In the genomic region with DNA sequence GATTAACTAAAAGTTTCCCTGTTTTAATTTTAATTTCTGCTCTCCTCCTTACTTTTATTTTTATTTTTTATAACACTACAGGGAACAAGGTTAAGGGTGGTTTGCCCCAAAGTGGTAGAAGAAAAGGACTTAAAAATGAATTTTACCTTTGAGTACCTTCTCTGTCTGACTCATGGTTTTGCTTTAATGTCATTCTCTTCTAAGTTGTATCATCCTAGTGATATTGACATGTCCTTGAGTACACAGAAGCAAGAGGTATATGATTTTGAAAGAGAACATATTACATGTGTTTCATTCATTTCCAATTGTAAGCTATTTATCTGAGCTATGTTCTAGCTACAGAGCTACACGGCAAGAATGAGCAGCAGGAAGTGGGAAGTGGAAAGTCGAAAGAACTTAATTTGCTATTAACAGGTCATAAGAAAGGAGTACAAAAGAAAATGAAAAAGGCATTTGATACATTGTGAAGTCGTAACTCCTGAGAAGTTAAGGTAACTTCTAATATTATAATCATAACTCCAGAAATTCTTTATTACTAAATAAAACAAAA, we compare ENCODE assay signal across 30 cellular contexts.
DNase-seq lines count a peak whose midpoint lies in the region; ATAC-seq, FAIRE-seq and TF ChIP-seq lines count a peak whose summit lies in the region.
"Had no signal": no experiment of that assay in that cellular context is flagged by ENCODE, and none has a peak within 500 bp of the region (broad histone marks: within the 10 kb centered on the region; RNA-seq: fewer than 3 reads in every experiment).

No MANE protein-coding gene starts in this region.

- CTCF ChIA-PET in activated CD8-positive, alpha-beta T cell treated with anti-CD3 and anti-CD28 coated beads, Interleukin-2, amount 10 ng/mL, durations not matched to agents 7 days and 5 days (lab: Charles Lee) = no interaction called here

- peak overlapping the region; percentile 57 for H3K4me3 Mint-ChIP-seq in activated naive CD4-positive, alpha-beta T cell treated with anti-CD3 and anti-CD28 coated beads, Interleukin-2, amount 50 U/mL, for 24 hours
- H3K4me3 Mint-ChIP-seq in activated CD8-positive, alpha-beta T cell treated with anti-CD3 and anti-CD28 coated beads, Interleukin-2, amount 10 ng/mL, durations not matched to agents 7 days and 5 days = peak overlapping the region; percentile 29
- H3K4me3 Mint-ChIP-seq in stimulated activated naive CD8-positive, alpha-beta T cell treated with anti-CD3 and anti-CD28 coated beads, Interleukin-15, amount 100 ng/mL, for 72 hours = peak overlapping the region; percentile 62 to 77
- H3K4me3 Mint-ChIP-seq: activated CD8-positive, alpha-beta memory T cell treated with anti-CD3 and anti-CD28 coated beads, Interleukin-2, amount 10 ng/mL, durations not matched to agents 7 days and 5 days; activated T-cell treated with anti-CD3 and anti-CD28 coated beads, Interleukin-2, amount 50 U/mL, for 4 hours; CD8-positive, alpha-beta memory T cell; IgD-negative memory B cell; naive B cell had no signal

- H3K9me3 Mint-ChIP-seq in activated naive CD4-positive, alpha-beta T cell treated with anti-CD3 and anti-CD28 coated beads, Interleukin-2, amount 50 U/mL, for 24 hours = no peaks in the 10 kb centered on the region
- H3K9me3 Mint-ChIP-seq in activated CD8-positive, alpha-beta T cell treated with anti-CD3 and anti-CD28 coated beads, Interleukin-2, amount 10 ng/mL, durations not matched to agents 7 days and 5 days (ENCODE audit: insufficient read depth) = no peaks in the 10 kb centered on the region
- no peaks in the 10 kb centered on the region for H3K9me3 Mint-ChIP-seq in stimulated activated naive CD8-positive, alpha-beta T cell treated with anti-CD3 and anti-CD28 coated beads, Interleukin-15, amount 100 ng/mL, for 72 hours
- H3K9me3 Mint-ChIP-seq: activated naive CD4-positive, alpha-beta T cell treated with anti-CD3 and anti-CD28 coated beads, Interleukin-2, amount 50 U/mL, for 72 hours; activated T-cell treated with anti-CD3 and anti-CD28 coated beads, Interleukin-2, amount 50 U/mL, for 4 hours; naive B cell had no signal

- no peak for TF ChIP-seq POLR2A in H54 (IDR thresholded peaks at IDR 0.05; ENCODE audit: low read depth, low read length)

- no peak for DNase-seq in activated naive CD4-positive, alpha-beta T cell treated with anti-CD3 and anti-CD28 coated beads, Interleukin-2, amount 50 U/mL, for 16 hours
- DNase-seq in H54 (ENCODE audit: insufficient read length, low spot score) (no peak), EL (no peak), activated gamma-delta T cell treated with Interleukin-2 at 50 U/mL for 16 hours (no peak)
- no peak for DNase-seq in activated CD8-positive, alpha-beta T cell treated with anti-CD3 and anti-CD28 coated beads, Interleukin-2, amount 10 ng/mL, durations not matched to agents 7 days and 5 days
- no peak for DNase-seq in stimulated activated naive CD8-positive, alpha-beta T cell treated with anti-CD3 and anti-CD28 coated beads, Interleukin-15, amount 100 ng/mL, for 72 hours
- DNase-seq: activated CD4-positive, alpha-beta T cell treated with anti-CD3 and anti-CD28 coated beads, Interleukin-2, amount 50 U/mL, for 1 hour; activated CD8-positive, alpha-beta memory T cell treated with anti-CD3 and anti-CD28 coated beads, Interleukin-2, amount 10 ng/mL, durations not matched to agents 7 days and 5 days; activated T-cell treated with anti-CD3 and anti-CD28 coated beads, Interleukin-2, amount 50 U/mL, for 4 hours; BE2C; CD8-positive, alpha-beta memory T cell; colonic mucosa; effector CD8-positive, alpha-beta T cell; hypothalamus; lower lobe of right lung; midbrain; naive B cell; NCI-H1048; NCI-H187; NCI-H524; PC-3; stimulated activated CD4-positive, alpha-beta T cell treated with anti-CD3 and anti-CD28 coated beads, Interleukin-12 subunit alpha, Interleukin-12 subunit beta, amount 100 ng/mL, for 4 hours; stimulated activated CD4-positive, alpha-beta T cell treated with anti-CD3 and anti-CD28 coated beads, Interleukin-2, amount 100 ng/mL, for 48 hours; tibial artery had no signal

- peak; percentile 76 for FAIRE-seq in H54 (lab: Jason Lieb, UNC)

- no peaks in the 10 kb centered on the region for H3K36me3 Mint-ChIP-seq in activated naive CD4-positive, alpha-beta T cell treated with anti-CD3 and anti-CD28 coated beads, Interleukin-2, amount 50 U/mL, for 24 hours
- H3K36me3 Mint-ChIP-seq in activated CD8-positive, alpha-beta T cell treated with anti-CD3 and anti-CD28 coated beads, Interleukin-2, amount 10 ng/mL, durations not matched to agents 7 days and 5 days (ENCODE audit: low read depth) = peaks cover 7% of the 10 kb centered on the region
- H3K36me3 Mint-ChIP-seq: activated naive CD4-positive, alpha-beta T cell treated with anti-CD3 and anti-CD28 coated beads, Interleukin-2, amount 50 U/mL, for 72 hours; CD8-positive, alpha-beta memory T cell; IgD-negative memory B cell; naive B cell had no signal

- ATAC-seq in activated CD8-positive, alpha-beta T cell treated with anti-CD3 and anti-CD28 coated beads, Interleukin-2, amount 10 ng/mL, durations not matched to agents 7 days and 5 days = peak; percentile 42
- peak; percentile 78 for ATAC-seq in stimulated activated naive CD8-positive, alpha-beta T cell treated with anti-CD3 and anti-CD28 coated beads, Interleukin-15, amount 100 ng/mL, for 72 hours
- no peak for ATAC-seq in GM19351 (IDR thresholded peaks at IDR 0.05; ENCODE audit: unreplicated experiment)
- ATAC-seq: activated CD8-positive, alpha-beta memory T cell treated with anti-CD3 and anti-CD28 coated beads, Interleukin-2, amount 10 ng/mL, durations not matched to agents 7 days and 5 days; activated T-cell treated with anti-CD3 and anti-CD28 coated beads, Interleukin-2, amount 50 U/mL, for 4 hours; lower lobe of right lung; PC-3; sciatic nerve had no signal

- H3K27ac Mint-ChIP-seq in activated naive CD4-positive, alpha-beta T cell treated with anti-CD3 and anti-CD28 coated beads, Interleukin-2, amount 50 U/mL, for 24 hours = no peak overlapping the region
- H3K27ac Mint-ChIP-seq in activated CD8-positive, alpha-beta T cell treated with anti-CD3 and anti-CD28 coated beads, Interleukin-2, amount 10 ng/mL, durations not matched to agents 7 days and 5 days = peak overlapping the region; percentile 10
- H3K27ac Mint-ChIP-seq in stimulated activated naive CD8-positive, alpha-beta T cell treated with anti-CD3 and anti-CD28 coated beads, Interleukin-15, amount 100 ng/mL, for 72 hours = peak overlapping the region in 1 of 2 donors; percentile 85
- H3K27ac Mint-ChIP-seq: activated CD8-positive, alpha-beta memory T cell treated with anti-CD3 and anti-CD28 coated beads, Interleukin-2, amount 10 ng/mL, durations not matched to agents 7 days and 5 days; activated naive CD4-positive, alpha-beta T cell treated with anti-CD3 and anti-CD28 coated beads, Interleukin-2, amount 50 U/mL, for 72 hours; CD8-positive, alpha-beta memory T cell; IgD-negative memory B cell; naive B cell; progenitor cell of endocrine pancreas had no signal

- POLR2A ChIA-PET in activated CD8-positive, alpha-beta T cell treated with anti-CD3 and anti-CD28 coated beads, Interleukin-2, amount 10 ng/mL, durations not matched to agents 7 days and 5 days (lab: Charles Lee) = no interaction called here

- H3K27me3 Mint-ChIP-seq in activated naive CD4-positive, alpha-beta T cell treated with anti-CD3 and anti-CD28 coated beads, Interleukin-2, amount 50 U/mL, for 24 hours = no peaks in the 10 kb centered on the region
- H3K27me3 Mint-ChIP-seq in activated CD8-positive, alpha-beta T cell treated with anti-CD3 and anti-CD28 coated beads, Interleukin-2, amount 10 ng/mL, durations not matched to agents 7 days and 5 days (ENCODE audit: low read depth) = no peaks in the 10 kb centered on the region
- no peaks in the 10 kb centered on the region for H3K27me3 Mint-ChIP-seq in stimulated activated naive CD8-positive, alpha-beta T cell treated with anti-CD3 and anti-CD28 coated beads, Interleukin-15, amount 100 ng/mL, for 72 hours
- H3K27me3 Mint-ChIP-seq: activated CD8-positive, alpha-beta memory T cell treated with anti-CD3 and anti-CD28 coated beads, Interleukin-2, amount 10 ng/mL, durations not matched to agents 7 days and 5 days; CD8-positive, alpha-beta memory T cell; IgD-negative memory B cell; naive B cell; progenitor cell of endocrine pancreas had no signal

- peaks cover 17% of the 10 kb centered on the region for H3K4me1 Mint-ChIP-seq in activated naive CD4-positive, alpha-beta T cell treated with anti-CD3 and anti-CD28 coated beads, Interleukin-2, amount 50 U/mL, for 24 hours
- H3K4me1 Mint-ChIP-seq in activated CD8-positive, alpha-beta T cell treated with anti-CD3 and anti-CD28 coated beads, Interleukin-2, amount 10 ng/mL, durations not matched to agents 7 days and 5 days (ENCODE audit: low read depth) = peaks cover 15% of the 10 kb centered on the region
- peaks cover 13% of the 10 kb centered on the region for H3K4me1 Mint-ChIP-seq in stimulated activated naive CD8-positive, alpha-beta T cell treated with anti-CD3 and anti-CD28 coated beads, Interleukin-15, amount 100 ng/mL, for 72 hours
- H3K4me1 Mint-ChIP-seq: IgD-negative memory B cell, naive B cell had no signal
